In genomic region chr10:101451589-101452190, GRCh38 we compare ENCODE assay signal across 1 cellular context.
TF ChIP-seq lines count a peak whose summit lies in the region.

No MANE protein-coding gene starts in this region.

TF ChIP-seq in K562, 482 proteins besides CTCF, POLR2A, EP300 and RAD21 (continued from another document):
- TF ChIP-seq PBX2 (CRISPR knock-in tag; IDR thresholded peaks at IDR 0.05; ENCODE audit: low read depth) (no peak), PBX2 (tag; conservative IDR thresholded peaks at IDR 0.05; ENCODE audit: low read depth) (peak; percentile 78), ZNF134 (CRISPR knock-in tag; conservative IDR thresholded peaks at IDR 0.05) (no peak), FOSL1 (tag; conservative IDR thresholded peaks at IDR 0.05) (no peak), JUND (IDR thresholded peaks at IDR 0.05; ENCODE audit: borderline replicate concordance, low read depth, low read length) (no peak), JUND (tag; IDR thresholded peaks at IDR 0.05; ENCODE audit: borderline replicate concordance, low read depth, low read length) (no peak), MEIS2 (IDR thresholded peaks at IDR 0.05; ENCODE audit: partially characterized antibody) (peak; percentile 75), EGR1 (conservative IDR thresholded peaks at IDR 0.05) (0 out of 2 replicates have a peak, but pooled peaks have one; percentile 11), RAD51 (IDR thresholded peaks at IDR 0.05; ENCODE audit: borderline replicate concordance, low read depth) (no peak), ETS1 (conservative IDR thresholded peaks at IDR 0.05; ENCODE audit: control insufficient read depth, low read depth, low read length) (no peak), KLF6 (CRISPR knock-in tag; IDR thresholded peaks at IDR 0.05; ENCODE audit: borderline replicate concordance) (no peak), NONO (IDR thresholded peaks at IDR 0.05; ENCODE audit: low read depth in 2 of 2, low read length in 1 of 2) (no peak), NR2C1 (IDR thresholded peaks at IDR 0.05) (no peak), NR2C1 (tag; IDR thresholded peaks at IDR 0.05) (no peak), DPF2 (IDR thresholded peaks at IDR 0.05) (0 out of 2 replicates have a peak, but pooled peaks have one; percentile 16), FOXK1 (CRISPR knock-in tag; IDR thresholded peaks at IDR 0.05; ENCODE audit: borderline replicate concordance) (no peak), XRCC5 (IDR thresholded peaks at IDR 0.05; ENCODE audit: low read depth, low read length) (no peak), ZNF316 (IDR thresholded peaks at IDR 0.05) (peak; percentile 41), ETV1 (tag; conservative IDR thresholded peaks at IDR 0.05; ENCODE audit: low read depth) (no peak), SREBF1 (IDR thresholded peaks at IDR 0.05; ENCODE audit: borderline replicate concordance, low read depth, low read length) (no peak), ZNF699 (CRISPR knock-in tag; IDR thresholded peaks at IDR 0.05; ENCODE audit: insufficient replicate concordance) (no peak)
- TF ChIP-seq, protein P1, sequence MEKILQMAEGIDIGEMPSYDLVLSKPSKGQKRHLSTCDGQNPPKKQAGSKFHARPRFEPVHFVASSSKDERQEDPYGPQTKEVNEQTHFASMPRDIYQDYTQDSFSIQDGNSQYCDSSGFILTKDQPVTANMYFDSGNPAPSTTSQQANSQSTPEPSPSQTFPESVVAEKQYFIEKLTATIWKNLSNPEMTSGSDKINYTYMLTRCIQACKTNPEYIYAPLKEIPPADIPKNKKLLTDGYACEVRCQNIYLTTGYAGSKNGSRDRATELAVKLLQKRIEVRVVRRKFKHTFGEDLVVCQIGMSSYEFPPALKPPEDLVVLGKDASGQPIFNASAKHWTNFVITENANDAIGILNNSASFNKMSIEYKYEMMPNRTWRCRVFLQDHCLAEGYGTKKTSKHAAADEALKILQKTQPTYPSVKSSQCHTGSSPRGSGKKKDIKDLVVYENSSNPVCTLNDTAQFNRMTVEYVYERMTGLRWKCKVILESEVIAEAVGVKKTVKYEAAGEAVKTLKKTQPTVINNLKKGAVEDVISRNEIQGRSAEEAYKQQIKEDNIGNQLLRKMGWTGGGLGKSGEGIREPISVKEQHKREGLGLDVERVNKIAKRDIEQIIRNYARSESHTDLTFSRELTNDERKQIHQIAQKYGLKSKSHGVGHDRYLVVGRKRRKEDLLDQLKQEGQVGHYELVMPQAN (IDR thresholded peaks at IDR 0.05; ENCODE audit: borderline replicate concordance): no peak
- TF ChIP-seq, protein P2, sequence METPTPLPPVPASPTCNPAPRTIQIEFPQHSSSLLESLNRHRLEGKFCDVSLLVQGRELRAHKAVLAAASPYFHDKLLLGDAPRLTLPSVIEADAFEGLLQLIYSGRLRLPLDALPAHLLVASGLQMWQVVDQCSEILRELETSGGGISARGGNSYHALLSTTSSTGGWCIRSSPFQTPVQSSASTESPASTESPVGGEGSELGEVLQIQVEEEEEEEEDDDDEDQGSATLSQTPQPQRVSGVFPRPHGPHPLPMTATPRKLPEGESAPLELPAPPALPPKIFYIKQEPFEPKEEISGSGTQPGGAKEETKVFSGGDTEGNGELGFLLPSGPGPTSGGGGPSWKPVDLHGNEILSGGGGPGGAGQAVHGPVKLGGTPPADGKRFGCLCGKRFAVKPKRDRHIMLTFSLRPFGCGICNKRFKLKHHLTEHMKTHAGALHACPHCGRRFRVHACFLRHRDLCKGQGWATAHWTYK (CRISPR knock-in tag; IDR thresholded peaks at IDR 0.05): no peak
- TF ChIP-seq, protein P3, sequence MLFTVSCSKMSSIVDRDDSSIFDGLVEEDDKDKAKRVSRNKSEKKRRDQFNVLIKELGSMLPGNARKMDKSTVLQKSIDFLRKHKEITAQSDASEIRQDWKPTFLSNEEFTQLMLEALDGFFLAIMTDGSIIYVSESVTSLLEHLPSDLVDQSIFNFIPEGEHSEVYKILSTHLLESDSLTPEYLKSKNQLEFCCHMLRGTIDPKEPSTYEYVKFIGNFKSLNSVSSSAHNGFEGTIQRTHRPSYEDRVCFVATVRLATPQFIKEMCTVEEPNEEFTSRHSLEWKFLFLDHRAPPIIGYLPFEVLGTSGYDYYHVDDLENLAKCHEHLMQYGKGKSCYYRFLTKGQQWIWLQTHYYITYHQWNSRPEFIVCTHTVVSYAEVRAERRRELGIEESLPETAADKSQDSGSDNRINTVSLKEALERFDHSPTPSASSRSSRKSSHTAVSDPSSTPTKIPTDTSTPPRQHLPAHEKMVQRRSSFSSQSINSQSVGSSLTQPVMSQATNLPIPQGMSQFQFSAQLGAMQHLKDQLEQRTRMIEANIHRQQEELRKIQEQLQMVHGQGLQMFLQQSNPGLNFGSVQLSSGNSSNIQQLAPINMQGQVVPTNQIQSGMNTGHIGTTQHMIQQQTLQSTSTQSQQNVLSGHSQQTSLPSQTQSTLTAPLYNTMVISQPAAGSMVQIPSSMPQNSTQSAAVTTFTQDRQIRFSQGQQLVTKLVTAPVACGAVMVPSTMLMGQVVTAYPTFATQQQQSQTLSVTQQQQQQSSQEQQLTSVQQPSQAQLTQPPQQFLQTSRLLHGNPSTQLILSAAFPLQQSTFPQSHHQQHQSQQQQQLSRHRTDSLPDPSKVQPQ (CRISPR knock-in tag; IDR thresholded peaks at IDR 0.05; ENCODE audit: borderline replicate concordance): no peak
- TF ChIP-seq, protein P4, sequence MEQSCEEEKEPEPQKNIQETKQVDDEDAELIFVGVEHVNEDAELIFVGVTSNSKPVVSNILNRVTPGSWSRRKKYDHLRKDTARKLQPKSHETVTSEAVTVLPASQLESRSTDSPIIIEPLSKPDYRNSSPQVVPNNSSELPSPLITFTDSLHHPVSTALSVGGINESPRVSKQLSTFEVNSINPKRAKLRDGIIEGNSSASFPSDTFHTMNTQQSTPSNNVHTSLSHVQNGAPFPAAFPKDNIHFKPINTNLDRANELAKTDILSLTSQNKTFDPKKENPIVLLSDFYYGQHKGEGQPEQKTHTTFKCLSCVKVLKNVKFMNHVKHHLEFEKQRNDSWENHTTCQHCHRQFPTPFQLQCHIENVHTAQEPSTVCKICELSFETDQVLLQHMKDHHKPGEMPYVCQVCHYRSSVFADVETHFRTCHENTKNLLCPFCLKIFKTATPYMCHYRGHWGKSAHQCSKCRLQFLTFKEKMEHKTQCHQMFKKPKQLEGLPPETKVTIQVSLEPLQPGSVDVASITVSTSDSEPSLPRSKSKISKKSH (CRISPR knock-in tag; IDR thresholded peaks at IDR 0.05): no peak
- TF ChIP-seq, protein P5, sequence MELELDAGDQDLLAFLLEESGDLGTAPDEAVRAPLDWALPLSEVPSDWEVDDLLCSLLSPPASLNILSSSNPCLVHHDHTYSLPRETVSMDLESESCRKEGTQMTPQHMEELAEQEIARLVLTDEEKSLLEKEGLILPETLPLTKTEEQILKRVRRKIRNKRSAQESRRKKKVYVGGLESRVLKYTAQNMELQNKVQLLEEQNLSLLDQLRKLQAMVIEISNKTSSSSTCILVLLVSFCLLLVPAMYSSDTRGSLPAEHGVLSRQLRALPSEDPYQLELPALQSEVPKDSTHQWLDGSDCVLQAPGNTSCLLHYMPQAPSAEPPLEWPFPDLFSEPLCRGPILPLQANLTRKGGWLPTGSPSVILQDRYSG (tag; conservative IDR thresholded peaks at IDR 0.05; ENCODE audit: low read depth): no peak
